ENCODE assay signal across 1 cellular context in the genomic region with DNA sequence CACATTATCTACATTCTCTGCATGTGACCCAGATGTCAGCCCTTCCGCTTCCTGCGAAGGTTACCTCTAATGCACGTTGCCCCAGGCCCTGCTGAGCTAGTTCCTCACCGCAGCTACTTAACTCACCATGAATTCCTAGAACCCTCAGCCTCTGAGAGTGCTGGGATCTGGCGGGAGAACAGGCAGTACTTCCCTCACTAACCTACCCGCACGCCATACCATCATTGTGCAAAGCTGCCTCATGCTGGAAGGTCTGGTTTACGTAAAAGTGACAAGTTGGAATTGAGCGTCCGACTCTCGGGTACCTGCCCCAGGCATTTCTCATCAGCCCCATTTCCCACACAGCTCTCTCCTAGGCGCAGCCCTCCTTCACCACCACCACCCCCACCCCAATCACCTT.
TF ChIP-seq lines count a peak whose summit lies in the region.

No MANE protein-coding gene starts in this region.

TF ChIP-seq in GM23338, 12 proteins besides CTCF, POLR2A, EP300 and RAD21 (continued from another document):
- no peak for TF ChIP-seq EZH2phosphoT487 (IDR thresholded peaks at IDR 0.05; ENCODE audit: unreplicated experiment)
- no peak for TF ChIP-seq POLR2AphosphoS5 (IDR thresholded peaks at IDR 0.05; ENCODE audit: low read depth)
